22 cellular contexts compared by ENCODE assay signal in the genomic region with DNA sequence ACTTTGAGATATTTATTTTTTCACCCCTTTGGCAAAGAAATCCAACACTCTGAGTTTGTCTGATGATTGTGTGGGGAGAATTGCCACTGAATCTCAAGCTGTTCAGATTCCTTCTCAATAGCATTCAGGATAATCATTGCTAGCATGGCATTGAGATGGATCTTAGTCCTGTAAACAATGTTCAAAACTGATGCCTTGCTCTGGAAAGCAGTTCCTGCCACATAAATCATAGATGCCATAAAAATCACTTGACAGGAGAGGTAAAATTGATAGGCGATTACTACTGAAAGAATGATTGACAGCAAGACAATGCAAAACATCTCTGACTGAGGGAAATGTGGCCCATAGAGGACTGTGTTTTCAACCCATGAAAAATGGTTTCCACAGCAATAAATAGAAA.
"Had no signal": no experiment of that assay in that cellular context is flagged by ENCODE, and none has a peak within 500 bp of the region (broad histone marks: within the 10 kb centered on the region; RNA-seq: fewer than 3 reads in every experiment).

No MANE protein-coding gene starts in this region.

- H3K27me3 ChIP-seq: colonic mucosa, esophagus squamous epithelium, gastrocnemius medialis, heart right ventricle, left lung had no signal

- H3K9me3 ChIP-seq: colonic mucosa had no signal

- H3K4me3 ChIP-seq: colonic mucosa, esophagus squamous epithelium, gastrocnemius medialis, heart right ventricle, left lung, lower lobe of right lung, mucosa of descending colon had no signal

- DNase-seq: colonic mucosa; cortex of kidney; effector CD8-positive, alpha-beta T cell; effector memory CD8-positive, alpha-beta T cell; endodermal cell; erythroblast; esophagus squamous epithelium; foreskin fibroblast; foreskin melanocyte; gastrocnemius medialis; glutamatergic neuron; head of caudate nucleus; heart right ventricle; hippocampal formation; left cardiac atrium; left lung; left ventricle myocardium superior; lower lobe of right lung; mesenchymal stem cell; mucosa of descending colon; naive B cell had no signal

- H3K4me1 ChIP-seq: colonic mucosa, esophagus squamous epithelium, gastrocnemius medialis, heart right ventricle, left lung, lower lobe of right lung had no signal

- H3K36me3 ChIP-seq: colonic mucosa, esophagus squamous epithelium, gastrocnemius medialis, heart right ventricle, left lung, lower lobe of right lung had no signal

- H3K27ac ChIP-seq: colonic mucosa, epithelial cell of prostate, esophagus squamous epithelium, gastrocnemius medialis, heart right ventricle, left lung, lower lobe of right lung had no signal
